18 cellular contexts compared by ENCODE assay signal in the genomic region with DNA sequence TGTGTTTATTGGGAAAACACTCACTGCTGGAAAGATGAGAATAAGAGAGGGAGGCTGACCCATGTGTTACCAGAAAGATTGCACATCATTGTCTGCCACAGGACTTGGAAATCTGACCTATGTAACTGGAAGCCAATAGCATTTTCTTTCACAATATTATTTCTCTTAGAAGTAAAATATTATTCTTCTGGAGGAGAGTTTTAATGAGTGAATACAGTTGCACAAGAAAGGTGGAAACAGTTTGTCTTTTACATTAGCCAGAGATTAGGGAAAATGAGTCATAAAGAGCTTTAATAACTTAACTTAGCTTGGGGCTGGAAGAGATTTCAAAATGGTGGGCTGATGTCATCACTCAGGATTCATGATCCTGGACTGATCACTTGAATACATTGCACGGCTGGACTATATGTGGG. TPM values are rescaled to one million over a fixed set of nuclear protein-coding genes. Genes with fewer than 3 reads are reported as not detected.
DNase-seq lines count a peak whose midpoint lies in the region; FAIRE-seq and TF ChIP-seq lines count a peak whose summit lies in the region.
"Had no signal": no experiment of that assay in that cellular context is flagged by ENCODE, and none has a peak within 500 bp of the region (broad histone marks: within the 10 kb centered on the region; RNA-seq: fewer than 3 reads in every experiment).

No MANE protein-coding gene starts in this region.

- H3K27me3 ChIP-seq in keratinocyte (ENCODE audit: control insufficient read depth, extremely low read depth, insufficient read depth, low read length) (no peaks in the 10 kb centered on the region), WERI-Rb-1 (ENCODE audit: insufficient read depth, low read depth, severe bottlenecking) (peaks cover 3% of the 10 kb centered on the region)

- no peak overlapping the region for H3K27ac ChIP-seq in keratinocyte (ENCODE audit: control insufficient read depth, insufficient read depth, low read length)
- H3K27ac ChIP-seq in WERI-Rb-1: no peak overlapping the region

- no peak overlapping the region for H3K4me3 ChIP-seq in choroid plexus epithelial cell (ENCODE audit: low read depth, low read length)
- no peak overlapping the region for H3K4me3 ChIP-seq in keratinocyte (ENCODE audit: control insufficient read depth in 2 of 3, extremely low read depth in 1 of 3, insufficient read depth in 2 of 3, low read depth in 1 of 3, low read length in 3 of 3)
- H3K4me3 ChIP-seq in WERI-Rb-1 (ENCODE audit: low read depth, low read length): no peak overlapping the region

- no peaks in the 10 kb centered on the region for H3K36me3 ChIP-seq in keratinocyte (ENCODE audit: control insufficient read depth in 2 of 2, extremely low read depth in 1 of 2, insufficient read depth in 2 of 2, low read length in 2 of 2)
- no peaks in the 10 kb centered on the region for H3K36me3 ChIP-seq in WERI-Rb-1

- DNase-seq in AG08395 (ENCODE audit: low spot score) (peak; percentile 19), LHCN-M2 (ENCODE audit: low read depth) (peak; percentile 52), choroid plexus epithelial cell (ENCODE audit: low read depth) (peak; percentile 74), keratinocyte (ENCODE audit: low read depth, low spot score) (no peak), HT-29 (ENCODE audit: low spot score) (no peak), WERI-Rb-1 (no peak), activated gamma-delta T cell (lab: John Stamatoyannopoulos, UW) (no peak), DMS153 treated with DMSO at 0.1 percent for 48 hours (lab: John Stamatoyannopoulos, UW; ENCODE audit: unreplicated experiment) (no peak)
- DNase-seq: activated CD8-positive, alpha-beta memory T cell treated with anti-CD3 and anti-CD28 coated beads, Interleukin-2, amount 50 U/mL, for 4 hours; GOT3; mesendoderm; NCI-H1694; NCI-H446; nephron progenitor cell; retina; SHP77 treated with DMSO at 0.1 percent for 48 hours had no signal

- no peaks in the 10 kb centered on the region for H3K9me1 ChIP-seq in keratinocyte (ENCODE audit: control insufficient read depth, extremely low read depth, insufficient read depth, low read length)

- dilution Hi-C loops in keratinocyte (cut with MboI; ENCODE audit: extremely low pct_ligation_motif_present, low sequenced_read_pairs): no loop called here

- H3K4me2 ChIP-seq in keratinocyte (ENCODE audit: control insufficient read depth, extremely low read depth, insufficient read depth, low read depth, low read length): no peak overlapping the region

- no peaks in the 10 kb centered on the region for H3K4me1 ChIP-seq in keratinocyte (ENCODE audit: control insufficient read depth, extremely low read depth, insufficient read depth, low read length)

- H4K20me1 ChIP-seq in keratinocyte (ENCODE audit: control insufficient read depth, extremely low read depth, insufficient read depth, low read length): no peaks in the 10 kb centered on the region

- TF ChIP-seq CTCF in choroid plexus epithelial cell (conservative IDR thresholded peaks at IDR 0.05; ENCODE audit: low read depth, low read length): no peak
- no peak for TF ChIP-seq CTCF in keratinocyte (optimal IDR thresholded peaks at IDR 0.05 in 1 of 3, IDR thresholded peaks at IDR 0.05 in 1 of 3, conservative IDR thresholded peaks at IDR 0.05 in 1 of 3; ENCODE audit: extremely low read depth in 1 of 3, insufficient read depth in 2 of 3, low read length in 3 of 3)
- TF ChIP-seq CTCF in WERI-Rb-1 (IDR thresholded peaks at IDR 0.05; ENCODE audit: low read depth, low read length): no peak

- H3K9me3 ChIP-seq in keratinocyte (ENCODE audit: control insufficient read depth, low read depth, low read length): no peaks in the 10 kb centered on the region
- H3K9me3 ChIP-seq in WERI-Rb-1 (ENCODE audit: severe bottlenecking): no peaks in the 10 kb centered on the region

- no peak overlapping the region for H2AFZ ChIP-seq in keratinocyte (ENCODE audit: control insufficient read depth, low read length)

- H3K79me2 ChIP-seq in keratinocyte (ENCODE audit: control insufficient read depth, insufficient read depth, low read length): no peaks in the 10 kb centered on the region

- H3K9ac ChIP-seq in keratinocyte (ENCODE audit: control insufficient read depth, extremely low read depth, insufficient read depth, low read length): no peak overlapping the region

- peak; percentile 9 for FAIRE-seq in keratinocyte (lab: Jason Lieb, UNC)
- FAIRE-seq: islet of Langerhans had no signal

RNA-seq across cellular contexts. Expression of gene LNX1, which starts 31.5 kb away (rescaled TPM):
- total RNA-seq in LHCN-M2 (2014; rRNA removed): 10.8 and 15.0 TPM in 2 replicates
- polyA plus RNA-seq in LHCN-M2 (2012): 4.5 TPM
- 0.17 to 0.32 TPM (median 0.22 TPM) in 3 replicates for polyA plus RNA-seq in keratinocyte
- polyA plus RNA-seq in keratinocyte (2011; ENCODE audit: low read depth): 3.7 TPM
- polyA plus RNA-seq in keratinocyte (2011; cell fraction: cytosol; rRNA removed): 0.21 and 0.26 TPM in 2 replicates
- 0.39 TPM in 1 of 2 replicates, not detected in the other for polyA plus RNA-seq in keratinocyte (2011; cell fraction: nucleus; rRNA removed)
- 0.47 and 3.9 TPM in 2 replicates for polyA plus RNA-seq in keratinocyte (2012; ENCODE audit: low replicate concordance)
- polyA minus RNA-seq in keratinocyte: 0.29 to 1.5 TPM (median 1.4 TPM) in 3 replicates
- polyA minus RNA-seq in keratinocyte (2011; cell fraction: cytosol; rRNA and poly(A)+ RNA removed): not detected
- 0.42 TPM in 1 of 2 replicates, not detected in the other for polyA minus RNA-seq in keratinocyte (2011; cell fraction: nucleus; rRNA and poly(A)+ RNA removed)
- 9.4 and 10.1 TPM in 2 replicates for total RNA-seq in HT-29 (2014; rRNA removed; shearing (Covaris generic))
- total RNA-seq: T-helper 2 cell treated with Interferon-gamma antibody and Interleukin-4, amounts not matched to agents 100 ng/mL and 5 ng/mL, for 36 hours had no signal

Comparison
In these comparisons a context has a peak if more than half of its experiments do, and no peak if none do; other contexts are left out.
1. DNase-seq: peak in AG08395 (single experiment), LHCN-M2 (single experiment) and choroid plexus epithelial cell (single experiment); none in keratinocyte (single experiment), HT-29 (single experiment), WERI-Rb-1 (single experiment), activated gamma-delta T cell (single experiment) and DMS153 treated with DMSO at 0.1 percent for 48 hours (single experiment).